Comparison of ENCODE assay signal across 9 cellular contexts in genomic region chr1:223731076-223731770, GRCh38. TPM values are rescaled to one million over a fixed set of nuclear protein-coding genes. Genes with fewer than 3 reads are reported as not detected.
DNase-seq lines count a peak whose midpoint lies in the region; ATAC-seq and TF ChIP-seq lines count a peak whose summit lies in the region.
"Had no signal": no experiment of that assay in that cellular context is flagged by ENCODE, and none has a peak within 500 bp of the region (broad histone marks: within the 10 kb centered on the region; RNA-seq: fewer than 3 reads in every experiment).

No MANE protein-coding gene starts in this region.

- H3K9me2 ChIP-seq in SK-N-SH, result no peaks in the 10 kb centered on the region

- H3F3A ChIP-seq in SK-N-SH (replicated peaks; ENCODE audit: insufficient read depth), result peaks cover 28% of the 10 kb centered on the region

- no peak overlapping the region for H2AFZ ChIP-seq in SK-N-SH (ENCODE audit: low read depth)

- H3K36me3 Mint-ChIP-seq in Caco-2 (ENCODE audit: insufficient read depth, unreplicated experiment), result peaks cover 57% of the 10 kb centered on the region

- TF ChIP-seq RAD21 in SK-N-SH (IDR thresholded peaks at IDR 0.05; ENCODE audit: low read length), result no peak

- 50% methylated on average over 11 of the region's 13 CpGs for WGBS in SK-N-SH (ENCODE audit: low lambda C conversion rate)
- WGBS in gastroesophageal sphincter (ENCODE audit: low coverage in 1 of 2), 2 donors, result 27 to 36% methylated on average over 4 to 12 of the region's 13 CpGs

- no peak overlapping the region for H3K4me3 Mint-ChIP-seq in Caco-2 (ENCODE audit: unreplicated experiment)
- H3K4me3 Mint-ChIP-seq: activated CD4-positive, alpha-beta T cell treated with anti-CD3 and anti-CD28 coated beads for 36 hours had no signal

- no peak overlapping the region for H3K4me3 ChIP-seq in Caco-2 (ENCODE audit: low read depth, low read length)
- no peak overlapping the region; a peak in 1 of 4 replicates for H3K4me3 ChIP-seq in SK-N-SH (ENCODE audit: low read depth in 2 of 2, low read length in 1 of 2)
- H3K4me3 ChIP-seq in gastroesophageal sphincter, result no peak overlapping the region

- POLR2A ChIA-PET in Caco-2 (lab: Charles Lee) (no interaction called here), SK-N-SH (lab: Yijun Ruan, JAX) (no interaction called here)

- H4K20me1 ChIP-seq in SK-N-SH (ENCODE audit: insufficient read depth), result peaks cover 39% of the 10 kb centered on the region

- H3K27ac ChIP-seq in SK-N-SH (ENCODE audit: low read depth in 2 of 2, low read length in 1 of 2), result peak overlapping the region; percentile 90 to 91
- H3K27ac ChIP-seq in gastroesophageal sphincter, result peak overlapping the region in 3 of 4 donors; percentile 64 to 75 (median 69)

- TF ChIP-seq CTCF in Caco-2 (IDR thresholded peaks at IDR 0.05; ENCODE audit: insufficient read depth in 1 of 2, low read depth in 1 of 2, low read length in 1 of 2, severe bottlenecking in 1 of 2, unreplicated experiment in 1 of 2) (no peak), SK-N-SH (IDR thresholded peaks at IDR 0.05) (no peak), gastroesophageal sphincter (IDR thresholded peaks at IDR 0.05) (no peak)

- peak overlapping the region; percentile 38 for H3K4me2 ChIP-seq in SK-N-SH

- no peak for TF ChIP-seq POLR2A in gastroesophageal sphincter (IDR thresholded peaks at IDR 0.05)

- BruUV-seq in Caco-2 (replicated peaks; lab: Mats Ljungman, UMichigan), result no TSS peak

- TF ChIP-seq EP300 in SK-N-SH (IDR thresholded peaks at IDR 0.05; ENCODE audit: borderline replicate concordance in 1 of 2, low read depth in 1 of 2, low read length in 1 of 2) (no peak), gastroesophageal sphincter (IDR thresholded peaks at IDR 0.05) (no peak)

- H3K4me1 Mint-ChIP-seq in Caco-2 (ENCODE audit: low read depth, unreplicated experiment), result peaks cover 45% of the 10 kb centered on the region

- DNase-seq in Caco-2 (no peak), SK-N-SH (no peak), posterior cingulate gyrus (peak; percentile 28 to 90 (median 58)), SIG-M5 treated with dmso at 0.1 percent for 504 hours (lab: John Stamatoyannopoulos, UW; ENCODE audit: unreplicated experiment) (no peak), NCI-H1694 (lab: John Stamatoyannopoulos, UW) (no peak)
- DNase-seq: activated CD4-positive, alpha-beta T cell treated with anti-CD3 and anti-CD28 coated beads for 36 hours had no signal

- H3K9ac ChIP-seq in SK-N-SH, result peak overlapping the region; percentile 51; the same call in 1 of the 2 replicates

- H3K27ac Mint-ChIP-seq in Caco-2 (ENCODE audit: unreplicated experiment), result peak overlapping the region; percentile 25

- ATAC-seq in gastroesophageal sphincter (peak; percentile 63), esophagus mucosa (no peak)
- no peak for ATAC-seq in activated CD4-positive, CD25-positive, alpha-beta regulatory T cell treated with anti-CD3 and anti-CD28 coated beads, Interleukin-2, amount 50 U/mL, for 24 hours
- ATAC-seq: activated CD4-positive, alpha-beta T cell treated with anti-CD3 and anti-CD28 coated beads for 36 hours had no signal

- CTCF ChIA-PET in Caco-2 (lab: Charles Lee), result no interaction called here
- CTCF ChIA-PET in SK-N-SH (lab: Yijun Ruan, JAX), result interaction anchor here (0.9 to 5.7 kb wide), 2 partner anchors 19 to 115 kb away, joined by 3 to 45 read pairs; partner anchors contain the start of gene TP53BP2

- peaks cover 7% of the 10 kb centered on the region for H3K9me3 Mint-ChIP-seq in Caco-2 (ENCODE audit: unreplicated experiment)

- no peaks in the 10 kb centered on the region for H3K27me3 Mint-ChIP-seq in Caco-2 (ENCODE audit: insufficient read depth, unreplicated experiment)
- H3K27me3 Mint-ChIP-seq: activated CD4-positive, alpha-beta T cell treated with anti-CD3 and anti-CD28 coated beads for 36 hours had no signal

- H3K9me3 ChIP-seq in Caco-2 (no peaks in the 10 kb centered on the region), SK-N-SH (no peaks in the 10 kb centered on the region), gastroesophageal sphincter (no peaks in the 10 kb centered on the region)

- H3K36me3 ChIP-seq in Caco-2 (ENCODE audit: control insufficient read depth, insufficient read depth, low read length) (no peaks in the 10 kb centered on the region), SK-N-SH (replicated peaks in 1 of 2; ENCODE audit: control insufficient read depth in 1 of 2, insufficient read depth in 2 of 2, low read length in 1 of 2) (peaks cover 18 to 24% of the 10 kb centered on the region in 2 experiments), gastroesophageal sphincter (peaks cover 0 to 11% of the 10 kb centered on the region in 2 donors)

- intact Hi-C loops in Caco-2 (cut with micrococcal nuclease; ENCODE audit: unreplicated experiment) (no loop called here), posterior cingulate gyrus (cut with DNase I) (no loop called here)

- no peaks in the 10 kb centered on the region for H3K27me3 ChIP-seq in Caco-2 (replicated peaks; ENCODE audit: control insufficient read depth, insufficient read depth, low read length)
- no peaks in the 10 kb centered on the region for H3K27me3 ChIP-seq in SK-N-SH (ENCODE audit: insufficient read depth)
- H3K27me3 ChIP-seq in gastroesophageal sphincter, result no peaks in the 10 kb centered on the region

- H3K79me2 ChIP-seq in SK-N-SH (ENCODE audit: insufficient read depth), result peaks cover 98% of the 10 kb centered on the region

- H3K4me1 ChIP-seq in Caco-2 (peaks cover 37% of the 10 kb centered on the region), SK-N-SH (ENCODE audit: control insufficient read depth in 1 of 2, insufficient read depth in 2 of 2, low read depth in 1 of 2, low read length in 1 of 2) (peaks cover 46 to 50% of the 10 kb centered on the region in 2 experiments), gastroesophageal sphincter (peaks cover 14 to 84% (median 56%) of the 10 kb centered on the region in 3 donors)

TF ChIP-seq in SK-N-SH, 30 proteins besides CTCF, POLR2A, EP300 and RAD21:
- TF ChIP-seq PBX3 (IDR thresholded peaks at IDR 0.05) (0 out of 2 replicates have a peak, but pooled peaks have one; percentile 7), FOXJ3 (CRISPR knock-in tag; IDR thresholded peaks at IDR 0.05) (no peak), FOSL2 (IDR thresholded peaks at IDR 0.05; ENCODE audit: borderline replicate concordance, low read depth) (peak; percentile 50; the same call in 1 of the 2 replicates), NFIC (IDR thresholded peaks at IDR 0.05; ENCODE audit: borderline replicate concordance) (peak; percentile 90), FOXM1 (IDR thresholded peaks at IDR 0.05; ENCODE audit: low read depth) (no peak), MAX (IDR thresholded peaks at IDR 0.05; ENCODE audit: low read depth) (0 out of 2 replicates have a peak, but pooled peaks have one; percentile 23), TCF12 (IDR thresholded peaks at IDR 0.05) (peak; percentile 7; the same call in 1 of the 2 replicates), JUND (IDR thresholded peaks at IDR 0.05) (peak; percentile 15; the same call in 1 of the 2 replicates), REST (IDR thresholded peaks at IDR 0.05; ENCODE audit: low read depth, low read length) (no peak), YY1 (IDR thresholded peaks at IDR 0.05; ENCODE audit: low read depth) (no peak)

RNA-seq across cellular contexts. Expression of gene CAPN2, which starts 18.9 kb away (rescaled TPM):
- 151 and 157 TPM in 2 replicates for total RNA-seq in Caco-2 (2022)
- 208 and 209 TPM in 2 replicates for polyA plus RNA-seq in SK-N-SH (2012; rRNA removed)
- polyA plus RNA-seq in SK-N-SH (2012; cell fraction: cytosol; rRNA removed), result 177 and 181 TPM in 2 replicates
- polyA plus RNA-seq in SK-N-SH (2012; cell fraction: nucleus; rRNA removed), result 432 and 454 TPM in 2 replicates
- total RNA-seq in gastroesophageal sphincter, result 100 to 1,000 TPM; 140 to 174 (median 149) TPM
- total RNA-seq in esophagus mucosa, result 171 TPM

Comparison
In these comparisons a context has a peak if more than half of its experiments do, and no peak if none do; other contexts are left out.
1. DNase-seq: peak in posterior cingulate gyrus (10 of 10); none in Caco-2 (0 of 2), SK-N-SH (single experiment), SIG-M5 treated with dmso at 0.1 percent for 504 hours (single experiment) and NCI-H1694 (single experiment).